Comparison of ENCODE assay signal across 8 cellular contexts in the genomic region with DNA sequence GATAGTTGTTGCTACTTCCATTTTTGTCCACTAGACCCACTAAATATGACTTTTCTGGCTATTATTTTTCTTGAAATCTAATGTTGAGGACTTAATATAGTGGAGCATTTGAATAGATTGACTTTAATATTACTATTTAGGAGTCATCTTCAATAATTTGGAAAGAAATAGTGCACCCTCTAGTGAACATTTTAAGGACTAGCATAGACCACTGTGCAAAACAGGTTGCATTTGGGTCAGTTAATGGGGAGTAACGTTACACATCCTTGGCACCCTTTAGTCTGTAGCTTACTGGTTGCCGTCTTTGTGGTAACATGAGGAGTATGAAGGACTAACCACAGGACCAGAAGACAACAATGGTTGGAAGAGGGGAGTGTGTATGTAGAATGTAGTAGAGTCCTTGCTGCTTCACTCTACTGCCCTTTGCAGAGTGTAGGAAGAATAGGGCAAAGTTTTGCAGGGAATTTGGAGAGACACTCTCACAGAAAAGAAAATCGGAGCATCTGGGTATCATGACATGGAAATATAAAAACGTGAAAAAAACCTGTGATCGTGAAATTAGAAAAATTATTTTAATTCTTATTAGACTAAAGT. TPM values are rescaled to one million over a fixed set of nuclear protein-coding genes. Genes with fewer than 3 reads are reported as not detected.
DNase-seq lines count a peak whose midpoint lies in the region; ATAC-seq, FAIRE-seq and TF ChIP-seq lines count a peak whose summit lies in the region.

No MANE protein-coding gene starts in this region.

- no peak overlapping the region for H3K4me3 Mint-ChIP-seq in CD4-positive, alpha-beta T cell

- TF ChIP-seq CTCF in AG04450 (IDR thresholded peaks at IDR 0.05; ENCODE audit: low read depth, low read length) (peak; percentile 65), HEK293 (tag by site-specific recombination; IDR thresholded peaks at IDR 0.05) (no peak)
- no peak for TF ChIP-seq CTCF in CD4-positive, alpha-beta T cell (IDR thresholded peaks at IDR 0.05)

- no peaks in the 10 kb centered on the region for H3K4me1 ChIP-seq in HEK293 (ENCODE audit: control insufficient read depth, insufficient read depth, low read length)

- H3K27ac ChIP-seq in AG04450 (ENCODE audit: low read depth, low read length) (no peak overlapping the region), HEK293 (ENCODE audit: extremely low read depth, low read depth, low read length) (no peak overlapping the region)
- H3K27ac ChIP-seq in CD4-positive, alpha-beta T cell (ENCODE audit: low read depth, low read length) = no peak overlapping the region

- H3K4me3 ChIP-seq in AG04450 (ENCODE audit: low read depth, low read length) = no peak overlapping the region
- no peak overlapping the region for H3K4me3 ChIP-seq in HEK293 (ENCODE audit: low read depth, low read length)

- DNase-seq in AG04450 (ENCODE audit: low read depth, low spot score) (peak; percentile 7), left ventricle myocardium superior (no peak), NCI-H146 treated with DMSO at 0.1 percent for 48 hours (lab: John Stamatoyannopoulos, UW; ENCODE audit: unreplicated experiment) (no peak), NCI-H1048 (lab: John Stamatoyannopoulos, UW) (no peak), 8988T (no peak)
- DNase-seq in CD4-positive, alpha-beta T cell = no peak

- no peaks in the 10 kb centered on the region for H3K36me3 Mint-ChIP-seq in CD4-positive, alpha-beta T cell (ENCODE audit: low read depth)

- FAIRE-seq in TTC549 (lab: Jason Lieb, UNC) = peak; percentile 85

- intact Hi-C loops in left ventricle myocardium superior (cut with micrococcal nuclease) = no loop called here
- intact Hi-C loops in CD4-positive, alpha-beta T cell (cut with DNase I, micrococcal nuclease) = no loop called here

- CTCF ChIA-PET in AG04450 (lab: Charles Lee) = interaction anchor here (0.5 to 4.7 kb wide), 10 partner anchors 9 to 193 kb away, joined by 3 to 41 read pairs (median 4); no protein-coding TSS in a partner anchor
- CTCF ChIA-PET in HEK293 (lab: Yijun Ruan, JAX) = interaction anchor here (0.6 to 3.3 kb wide), 15 partner anchors 12 to 407 kb away, joined by 3 to 30 read pairs (median 3); partner anchors contain the start of genes FAM229B and TUBE1
- CTCF ChIA-PET in CD4-positive, alpha-beta T cell (lab: Charles Lee) = no interaction called here

- H3K36me3 ChIP-seq in HEK293 (ENCODE audit: control insufficient read depth in 2 of 2, insufficient read depth in 1 of 2, low read length in 2 of 2) = no peaks in the 10 kb centered on the region

- no peaks in the 10 kb centered on the region for H3K9me3 Mint-ChIP-seq in CD4-positive, alpha-beta T cell

- peak; percentile 39 for ATAC-seq in left ventricle myocardium superior
- ATAC-seq in CD4-positive, alpha-beta T cell (ENCODE audit: poor library complexity) = no peak

- H3K27me3 Mint-ChIP-seq in CD4-positive, alpha-beta T cell = peaks cover 38% of the 10 kb centered on the region

- H3K9me3 ChIP-seq in AG04450 (ENCODE audit: control insufficient read depth, insufficient read depth, low read length) (peaks cover under 1% of the 10 kb centered on the region; the same call in 1 of the 2 replicates), HEK293 (ENCODE audit: control insufficient read depth, insufficient read depth, low read depth, low read length) (no peaks in the 10 kb centered on the region)
- H3K9me3 ChIP-seq in CD4-positive, alpha-beta T cell (ENCODE audit: control insufficient read depth, low read length) = no peaks in the 10 kb centered on the region

- H3K27me3 ChIP-seq in AG04450 (ENCODE audit: control insufficient read depth, insufficient read depth, low read length) = no peaks in the 10 kb centered on the region
- no peaks in the 10 kb centered on the region for H3K27me3 ChIP-seq in CD4-positive, alpha-beta T cell (ENCODE audit: control insufficient read depth, insufficient read depth, low read length)

- no peak overlapping the region for H3K27ac Mint-ChIP-seq in CD4-positive, alpha-beta T cell

- POLR2A ChIA-PET in AG04450 (lab: Yijun Ruan, JAX) (no interaction called here), HEK293 (lab: Yijun Ruan, JAX) (no interaction called here)
- POLR2A ChIA-PET in CD4-positive, alpha-beta T cell (lab: Charles Lee) = no interaction called here

- no peaks in the 10 kb centered on the region for H3K4me1 Mint-ChIP-seq in CD4-positive, alpha-beta T cell (ENCODE audit: low read depth)

TF ChIP-seq in HEK293, 187 proteins besides CTCF, POLR2A, EP300 and RAD21:
- TF ChIP-seq ZXDB (tag by site-specific recombination; IDR thresholded peaks at IDR 0.05) (no peak), ZNF654 (tag by site-specific recombination; IDR thresholded peaks at IDR 0.05; ENCODE audit: low read depth) (peak; percentile 63)

RNA-seq across cellular contexts. Expression of gene RFPL4B, which starts 25.2 kb away (rescaled TPM):
- not detected in 2 replicates for polyA plus RNA-seq in AG04450 (2011; rRNA removed)
- polyA minus RNA-seq in AG04450 (2011; rRNA and poly(A)+ RNA removed) = not detected in 2 replicates
- total RNA-seq in left ventricle myocardium superior = not detected
- not detected for total RNA-seq in CD4-positive, alpha-beta T cell
